20 cellular contexts compared by ENCODE assay signal in the genomic region with DNA sequence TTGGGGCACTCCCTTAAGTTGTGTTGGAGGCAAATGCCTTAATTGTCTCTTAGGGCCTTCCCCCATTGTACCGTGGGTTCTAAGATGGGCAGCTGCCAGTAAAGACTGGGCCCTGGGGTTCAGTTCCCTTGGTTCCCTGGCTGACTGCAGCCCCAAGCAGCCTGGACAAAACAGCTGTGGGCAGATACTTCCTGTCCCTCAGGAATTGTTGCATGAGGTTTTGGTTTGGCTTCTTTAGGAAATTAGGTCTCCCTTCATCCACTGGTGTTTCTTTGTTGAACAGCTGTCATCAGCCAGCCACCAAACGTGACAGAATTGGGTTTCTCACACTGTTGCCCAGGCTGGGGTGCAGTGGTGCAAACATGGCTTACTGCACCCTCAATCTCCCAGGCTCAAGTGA.
"Had no signal": no experiment of that assay in that cellular context is flagged by ENCODE, and none has a peak within 500 bp of the region (broad histone marks: within the 10 kb centered on the region; RNA-seq: fewer than 3 reads in every experiment).

No MANE protein-coding gene starts in this region.

- H3K27ac ChIP-seq: adrenal gland, hepatocyte, lower lobe of right lung, prostate gland, sigmoid colon, thyroid gland had no signal

- ATAC-seq: lower lobe of right lung; stimulated activated naive B cell treated with anti-CD40 and anti-IgM and Interleukin-4, amounts not matched to agents 10 μg/mL and 1 μg/mL and 100 μg/mL, for 72 hours had no signal

- H3K27ac Mint-ChIP-seq: activated CD4-positive, alpha-beta T cell treated with anti-CD3 and anti-CD28 coated beads, Interleukin-2, amount 10 ng/mL, durations not matched to agents 7 days and 5 days; nephron progenitor cell; stimulated activated naive B cell treated with anti-CD40 and anti-IgM and Interleukin-4, amounts not matched to agents 10 μg/mL and 1 μg/mL and 100 μg/mL, for 72 hours had no signal

- H3K79me2 ChIP-seq: hepatocyte had no signal

- DNase-seq: activated CD4-positive, alpha-beta T cell treated with anti-CD3 and anti-CD28 coated beads, Interleukin-2, amount 10 ng/mL, durations not matched to agents 7 days and 5 days; activated CD4-positive, CD25-positive, alpha-beta regulatory T cell; activated CD8-positive, alpha-beta memory T cell treated with anti-CD3 and anti-CD28 coated beads for 24 hours; activated CD8-positive, alpha-beta memory T cell treated with anti-CD3 and anti-CD28 coated beads, Interleukin-2, amount 50 U/mL, for 48 hours; activated effector memory CD4-positive, alpha-beta T cell treated with anti-CD3 and anti-CD28 coated beads, Interleukin-2, amount 50 U/mL, for 16 hours; activated naive CD4-positive, alpha-beta T cell treated with anti-CD3 and anti-CD28 coated beads, Interleukin-2, amount 50 U/mL, for 16 hours; activated T-cell treated with anti-CD3 and anti-CD28 coated beads, Interleukin-2, amount 50 U/mL, for 48 hours; adrenal gland; effector CD4-positive, alpha-beta T cell; lower lobe of right lung; nephron progenitor cell; sigmoid colon; spleen; stimulated activated CD4-positive, alpha-beta T cell treated with anti-CD3 and anti-CD28 coated beads, Interleukin-4, amount 100 ng/mL, for 4 hours; stimulated activated naive B cell treated with anti-CD40 and anti-IgM and Interleukin-4, amounts not matched to agents 10 μg/mL and 1 μg/mL and 100 μg/mL, for 72 hours; T1000; thyroid gland had no signal

- H3K9me3 ChIP-seq: adrenal gland, breast epithelium, lower lobe of right lung, prostate gland, sigmoid colon, spleen, thyroid gland had no signal

- H3K4me3 ChIP-seq: adrenal gland, breast epithelium, hepatocyte, lower lobe of right lung, prostate gland, sigmoid colon, spleen, thyroid gland had no signal

- H3K27me3 ChIP-seq: adrenal gland, breast epithelium, hepatocyte, sigmoid colon, spleen, thyroid gland had no signal

- H3K4me1 ChIP-seq: prostate gland had no signal

- H3K4me1 Mint-ChIP-seq: activated CD4-positive, alpha-beta T cell treated with anti-CD3 and anti-CD28 coated beads, Interleukin-2, amount 10 ng/mL, durations not matched to agents 7 days and 5 days; stimulated activated naive B cell treated with anti-CD40 and anti-IgM and Interleukin-4, amounts not matched to agents 10 μg/mL and 1 μg/mL and 100 μg/mL, for 72 hours had no signal

- H3K36me3 ChIP-seq: adrenal gland, breast epithelium, lower lobe of right lung, prostate gland, sigmoid colon, spleen, thyroid gland had no signal

- H3K9me3 Mint-ChIP-seq: activated CD4-positive, alpha-beta T cell treated with anti-CD3 and anti-CD28 coated beads, Interleukin-2, amount 10 ng/mL, durations not matched to agents 7 days and 5 days had no signal

- H3K4me2 ChIP-seq: hepatocyte had no signal

- H3K4me3 Mint-ChIP-seq: activated CD4-positive, alpha-beta T cell treated with anti-CD3 and anti-CD28 coated beads, Interleukin-2, amount 10 ng/mL, durations not matched to agents 7 days and 5 days; nephron progenitor cell; stimulated activated naive B cell treated with anti-CD40 and anti-IgM and Interleukin-4, amounts not matched to agents 10 μg/mL and 1 μg/mL and 100 μg/mL, for 72 hours had no signal

- H2AFZ ChIP-seq: hepatocyte had no signal
